ENCODE assay signal across 15 cellular contexts in genomic region chr2:238509903-238510302, GRCh38.
"Had no signal": no experiment of that assay in that cellular context is flagged by ENCODE, and none has a peak within 500 bp of the region (broad histone marks: within the 10 kb centered on the region; RNA-seq: fewer than 3 reads in every experiment).

No MANE protein-coding gene starts in this region.

- DNase-seq: activated CD4-positive, alpha-beta memory T cell treated with anti-CD3 and anti-CD28 coated beads, Interleukin-2, amount 10 ng/mL, durations not matched to agents 7 days and 5 days; activated CD4-positive, alpha-beta T cell treated with anti-CD3 and anti-CD28 coated beads for 48 hours; activated CD4-positive, CD25-positive, alpha-beta regulatory T cell; activated naive CD4-positive, alpha-beta T cell treated with anti-CD3 and anti-CD28 coated beads, Interleukin-2, amount 10 ng/mL, durations not matched to agents 7 days and 5 days; activated T-cell treated with anti-CD3 and anti-CD28 coated beads, Interleukin-2, amount 50 U/mL, for 72 hours; amygdala; effector CD8-positive, alpha-beta T cell; foreskin melanocyte; stimulated activated CD4-positive, alpha-beta T cell treated with anti-CD3 and anti-CD28 coated beads, Interleukin-1b, Interleukin-23, amount 100 ng/mL, for 48 hours; stimulated activated naive CD8-positive, alpha-beta T cell treated with anti-CD3 and anti-CD28 coated beads, Interleukin-15, amount 100 ng/mL, for 72 hours; T1000 had no signal

- H2AFZ ChIP-seq: hepatocyte had no signal

- H3K4me3 ChIP-seq: hepatocyte, prostate gland, tibial artery had no signal

- ATAC-seq: activated T-cell treated with anti-CD3 and anti-CD28 coated beads, Interleukin-2, amount 50 U/mL, for 72 hours; stimulated activated effector memory CD8-positive, alpha-beta T cell treated with anti-CD3 and anti-CD28 coated beads, Interleukin-12 subunit alpha, Interleukin-12 subunit beta, amount 100 ng/mL, for 72 hours; stimulated activated naive CD8-positive, alpha-beta T cell treated with anti-CD3 and anti-CD28 coated beads, Interleukin-15, amount 100 ng/mL, for 72 hours had no signal

- H3K9me3 ChIP-seq: prostate gland, tibial artery had no signal

- H3K79me2 ChIP-seq: hepatocyte had no signal

- H3K27ac ChIP-seq: hepatocyte, prostate gland, tibial artery had no signal

- H3K4me1 ChIP-seq: prostate gland, tibial artery had no signal

- H3K4me2 ChIP-seq: hepatocyte had no signal

- H3K27me3 ChIP-seq: hepatocyte had no signal

- H3K36me3 ChIP-seq: prostate gland, tibial artery had no signal
